37 cellular contexts compared by ENCODE assay signal in the genomic region with DNA sequence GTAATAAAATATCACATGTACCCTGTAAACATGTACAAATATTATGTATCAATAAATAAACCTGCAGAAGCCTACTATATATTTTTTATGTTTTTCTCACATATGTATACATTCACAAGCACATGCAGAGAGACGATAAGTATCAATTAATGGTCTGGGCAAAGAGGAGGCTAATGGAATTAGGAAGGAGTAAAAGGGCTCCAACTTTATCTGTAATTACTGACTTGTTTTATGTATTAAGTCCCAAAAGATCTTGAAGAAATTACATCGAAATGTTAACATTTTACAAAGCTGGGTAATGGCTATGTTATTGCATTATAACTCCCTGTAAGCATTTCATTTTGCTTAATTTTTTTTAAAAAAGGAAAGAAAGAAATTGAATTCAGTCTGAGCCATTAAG.
"Had no signal": no experiment of that assay in that cellular context is flagged by ENCODE, and none has a peak within 500 bp of the region (broad histone marks: within the 10 kb centered on the region; RNA-seq: fewer than 3 reads in every experiment).

No MANE protein-coding gene starts in this region.

- H3K27ac Mint-ChIP-seq: activated CD4-positive, alpha-beta memory T cell treated with anti-CD3 and anti-CD28 coated beads, Interleukin-2, amount 10 ng/mL, durations not matched to agents 7 days and 5 days; activated CD4-positive, alpha-beta T cell treated with anti-CD3 and anti-CD28 coated beads for 36 hours; activated CD4-positive, alpha-beta T cell treated with anti-CD3 and anti-CD28 coated beads, Interleukin-2, amount 10 ng/mL, durations not matched to agents 7 days and 5 days; activated CD8-positive, alpha-beta memory T cell treated with anti-CD3 and anti-CD28 coated beads, Interleukin-2, amount 10 ng/mL, durations not matched to agents 7 days and 5 days; activated CD8-positive, alpha-beta T cell treated with anti-CD3 and anti-CD28 coated beads, Interleukin-2, amount 10 ng/mL, durations not matched to agents 7 days and 5 days; activated naive CD4-positive, alpha-beta T cell treated with anti-CD3 and anti-CD28 coated beads, Interleukin-2, amount 10 ng/mL, durations not matched to agents 7 days and 5 days; activated naive CD4-positive, alpha-beta T cell treated with anti-CD3 and anti-CD28 coated beads, Interleukin-2, amount 50 U/mL, for 24 hours; activated naive CD8-positive, alpha-beta T cell; activated naive CD8-positive, alpha-beta T cell treated with anti-CD3 and anti-CD28 coated beads, Interleukin-2, amount 10 ng/mL, durations not matched to agents 7 days and 5 days; activated naive CD8-positive, alpha-beta T cell treated with anti-CD3 and anti-CD28 coated beads, Interleukin-2, amount 50 U/mL, for 24 hours; activated T-cell treated with anti-CD3 and anti-CD28 coated beads, Interleukin-2, amount 50 U/mL, for 24 hours; activated T-helper 2 cell treated with anti-CD3 and anti-CD28 coated beads, Interferon-gamma antibody, Interleukin-2, Interleukin-4, amounts not matched to agents 10 μg/mL and 5 μg/mL and 100 μg/mL, durations not matched to agents 14 hours and 24 hours and 36 hours; T-helper 1 cell treated with Interleukin-12 subunit alpha and Interleukin-12 subunit beta and Interleukin-4 antibody, amounts not matched to agents 30 μg/mL and 1 μg/mL, for 36 hours; T-helper 2 cell treated with Interferon-gamma antibody and Interleukin-4, amounts not matched to agents 5 μg/mL and 100 μg/mL, for 36 hours; WTC11 had no signal

- H3K36me3 Mint-ChIP-seq: activated CD8-positive, alpha-beta memory T cell treated with anti-CD3 and anti-CD28 coated beads, Interleukin-2, amount 10 ng/mL, durations not matched to agents 7 days and 5 days; activated naive CD4-positive, alpha-beta T cell treated with anti-CD3 and anti-CD28 coated beads, Interleukin-2, amount 10 ng/mL, durations not matched to agents 7 days and 5 days; activated naive CD4-positive, alpha-beta T cell treated with anti-CD3 and anti-CD28 coated beads, Interleukin-2, amount 50 U/mL, for 24 hours; activated naive CD8-positive, alpha-beta T cell; activated naive CD8-positive, alpha-beta T cell treated with anti-CD3 and anti-CD28 coated beads, Interleukin-2, amount 10 ng/mL, durations not matched to agents 7 days and 5 days had no signal

- DNase-seq: activated CD4-positive, alpha-beta memory T cell treated with anti-CD3 and anti-CD28 coated beads, Interleukin-2, amount 10 ng/mL, durations not matched to agents 7 days and 5 days; activated CD4-positive, alpha-beta T cell treated with anti-CD3 and anti-CD28 coated beads for 1 hour; activated CD4-positive, alpha-beta T cell treated with anti-CD3 and anti-CD28 coated beads for 36 hours; activated CD4-positive, alpha-beta T cell treated with anti-CD3 and anti-CD28 coated beads for 48 hours; activated CD4-positive, alpha-beta T cell treated with anti-CD3 and anti-CD28 coated beads, Interleukin-2, amount 10 ng/mL, durations not matched to agents 7 days and 5 days; activated CD4-positive, alpha-beta T cell treated with anti-CD3 and anti-CD28 coated beads, Interleukin-2, amount 50 U/mL, for 48 hours; activated CD4-positive, CD25-positive, alpha-beta regulatory T cell; activated CD8-positive, alpha-beta memory T cell treated with anti-CD3 and anti-CD28 coated beads for 24 hours; activated CD8-positive, alpha-beta memory T cell treated with anti-CD3 and anti-CD28 coated beads, Interleukin-2, amount 10 ng/mL, durations not matched to agents 7 days and 5 days; activated CD8-positive, alpha-beta memory T cell treated with anti-CD3 and anti-CD28 coated beads, Interleukin-2, amount 50 U/mL, for 48 hours; activated CD8-positive, alpha-beta T cell treated with anti-CD3 and anti-CD28 coated beads, Interleukin-2, amount 10 ng/mL, durations not matched to agents 7 days and 5 days; activated effector memory CD4-positive, alpha-beta T cell treated with Interleukin-2 at 50 U/mL for 16 hours; activated gamma-delta T cell; activated naive CD4-positive, alpha-beta T cell treated with anti-CD3 and anti-CD28 coated beads, Interleukin-2, amount 10 ng/mL, durations not matched to agents 7 days and 5 days; activated naive CD4-positive, alpha-beta T cell treated with Interleukin-2 at 50 U/mL for 16 hours; activated naive CD8-positive, alpha-beta T cell treated with anti-CD3 and anti-CD28 coated beads, Interleukin-2, amount 10 ng/mL, durations not matched to agents 7 days and 5 days; activated naive CD8-positive, alpha-beta T cell treated with anti-CD3 and anti-CD28 coated beads, Interleukin-2, amount 50 U/mL, for 24 hours; activated T-cell treated with anti-CD3 and anti-CD28 coated beads, Interleukin-2, amount 50 U/mL, for 24 hours; activated T-cell treated with anti-CD3 and anti-CD28 coated beads, Interleukin-2, amount 50 U/mL, for 48 hours; amygdala; aorta; body of pancreas; brain microvascular endothelial cell; central memory CD4-positive, alpha-beta T cell; T-helper 2 cell; T-helper 9 cell; WERI-Rb-1 had no signal

- ATAC-seq: activated CD4-positive, alpha-beta T cell treated with anti-CD3 and anti-CD28 coated beads for 36 hours; activated CD4-positive, CD25-positive, alpha-beta regulatory T cell treated with anti-CD3 and anti-CD28 coated beads, Interleukin-2, amount 50 U/mL, for 24 hours; activated CD8-positive, alpha-beta memory T cell treated with anti-CD3 and anti-CD28 coated beads, Interleukin-2, amount 10 ng/mL, durations not matched to agents 7 days and 5 days; activated CD8-positive, alpha-beta T cell treated with anti-CD3 and anti-CD28 coated beads, Interleukin-2, amount 10 ng/mL, durations not matched to agents 7 days and 5 days; activated naive CD8-positive, alpha-beta T cell treated with anti-CD3 and anti-CD28 coated beads, Interleukin-2, amount 50 U/mL, for 24 hours; body of pancreas; WTC11 had no signal

- H3K4me1 ChIP-seq: body of pancreas, breast epithelium had no signal

- H3K4me3 ChIP-seq: body of pancreas, breast epithelium had no signal

- H3K4me3 Mint-ChIP-seq: activated CD4-positive, alpha-beta memory T cell treated with anti-CD3 and anti-CD28 coated beads, Interleukin-2, amount 10 ng/mL, durations not matched to agents 7 days and 5 days; activated CD4-positive, alpha-beta T cell treated with anti-CD3 and anti-CD28 coated beads for 36 hours; activated CD4-positive, alpha-beta T cell treated with anti-CD3 and anti-CD28 coated beads, Interleukin-2, amount 10 ng/mL, durations not matched to agents 7 days and 5 days; activated CD8-positive, alpha-beta memory T cell treated with anti-CD3 and anti-CD28 coated beads, Interleukin-2, amount 10 ng/mL, durations not matched to agents 7 days and 5 days; activated CD8-positive, alpha-beta T cell treated with anti-CD3 and anti-CD28 coated beads, Interleukin-2, amount 10 ng/mL, durations not matched to agents 7 days and 5 days; activated naive CD4-positive, alpha-beta T cell treated with anti-CD3 and anti-CD28 coated beads, Interleukin-2, amount 10 ng/mL, durations not matched to agents 7 days and 5 days; activated naive CD4-positive, alpha-beta T cell treated with anti-CD3 and anti-CD28 coated beads, Interleukin-2, amount 50 U/mL, for 24 hours; activated naive CD8-positive, alpha-beta T cell; activated naive CD8-positive, alpha-beta T cell treated with anti-CD3 and anti-CD28 coated beads, Interleukin-2, amount 10 ng/mL, durations not matched to agents 7 days and 5 days; activated naive CD8-positive, alpha-beta T cell treated with anti-CD3 and anti-CD28 coated beads, Interleukin-2, amount 50 U/mL, for 24 hours; activated T-cell treated with anti-CD3 and anti-CD28 coated beads, Interleukin-2, amount 50 U/mL, for 24 hours; T-helper 1 cell treated with Interleukin-12 subunit alpha and Interleukin-12 subunit beta and Interleukin-4 antibody, amounts not matched to agents 30 μg/mL and 1 μg/mL, for 36 hours; T-helper 2 cell treated with Interferon-gamma antibody and Interleukin-4, amounts not matched to agents 5 μg/mL and 100 μg/mL, for 36 hours; WTC11 had no signal

- H3K27me3 ChIP-seq: body of pancreas, brain microvascular endothelial cell, breast epithelium had no signal

- FAIRE-seq: astrocyte, TTC549 had no signal

- H3K36me3 ChIP-seq: brain microvascular endothelial cell, breast epithelium, WERI-Rb-1 had no signal

- H3K27ac ChIP-seq: body of pancreas, brain microvascular endothelial cell, breast epithelium, WERI-Rb-1 had no signal

- H3K27me3 Mint-ChIP-seq: activated CD4-positive, alpha-beta memory T cell treated with anti-CD3 and anti-CD28 coated beads, Interleukin-2, amount 10 ng/mL, durations not matched to agents 7 days and 5 days; activated CD4-positive, alpha-beta T cell treated with anti-CD3 and anti-CD28 coated beads for 36 hours; activated CD4-positive, alpha-beta T cell treated with anti-CD3 and anti-CD28 coated beads, Interleukin-2, amount 10 ng/mL, durations not matched to agents 7 days and 5 days; activated CD8-positive, alpha-beta memory T cell treated with anti-CD3 and anti-CD28 coated beads, Interleukin-2, amount 10 ng/mL, durations not matched to agents 7 days and 5 days; activated naive CD4-positive, alpha-beta T cell treated with anti-CD3 and anti-CD28 coated beads, Interleukin-2, amount 10 ng/mL, durations not matched to agents 7 days and 5 days; activated naive CD4-positive, alpha-beta T cell treated with anti-CD3 and anti-CD28 coated beads, Interleukin-2, amount 50 U/mL, for 24 hours; activated naive CD8-positive, alpha-beta T cell; activated naive CD8-positive, alpha-beta T cell treated with anti-CD3 and anti-CD28 coated beads, Interleukin-2, amount 10 ng/mL, durations not matched to agents 7 days and 5 days; activated naive CD8-positive, alpha-beta T cell treated with anti-CD3 and anti-CD28 coated beads, Interleukin-2, amount 50 U/mL, for 24 hours; activated T-cell treated with anti-CD3 and anti-CD28 coated beads, Interleukin-2, amount 50 U/mL, for 24 hours had no signal

- H3K4me1 Mint-ChIP-seq: activated CD4-positive, alpha-beta memory T cell treated with anti-CD3 and anti-CD28 coated beads, Interleukin-2, amount 10 ng/mL, durations not matched to agents 7 days and 5 days; activated CD4-positive, alpha-beta T cell treated with anti-CD3 and anti-CD28 coated beads for 36 hours; activated CD4-positive, alpha-beta T cell treated with anti-CD3 and anti-CD28 coated beads, Interleukin-2, amount 10 ng/mL, durations not matched to agents 7 days and 5 days; activated CD8-positive, alpha-beta memory T cell treated with anti-CD3 and anti-CD28 coated beads, Interleukin-2, amount 10 ng/mL, durations not matched to agents 7 days and 5 days; activated naive CD4-positive, alpha-beta T cell treated with anti-CD3 and anti-CD28 coated beads, Interleukin-2, amount 10 ng/mL, durations not matched to agents 7 days and 5 days; activated naive CD4-positive, alpha-beta T cell treated with anti-CD3 and anti-CD28 coated beads, Interleukin-2, amount 50 U/mL, for 24 hours; activated naive CD8-positive, alpha-beta T cell treated with anti-CD3 and anti-CD28 coated beads, Interleukin-2, amount 10 ng/mL, durations not matched to agents 7 days and 5 days; activated naive CD8-positive, alpha-beta T cell treated with anti-CD3 and anti-CD28 coated beads, Interleukin-2, amount 50 U/mL, for 24 hours had no signal
